Comparison of ENCODE assay signal across 23 cellular contexts in genomic region chr4:138535316-138535715, GRCh38.
A peak's percentile ranks its signal among the peaks of the same experiment; 100 is the strongest.
DNase-seq lines count a peak whose midpoint lies in the region; ATAC-seq and TF ChIP-seq lines count a peak whose summit lies in the region.
"Had no signal": no experiment of that assay in that cellular context is flagged by ENCODE, and none has a peak within 500 bp of the region (broad histone marks: within the 10 kb centered on the region; RNA-seq: fewer than 3 reads in every experiment).

No MANE protein-coding gene starts in this region.

- no peak for TF ChIP-seq CTCF in natural killer cell (IDR thresholded peaks at IDR 0.05)

- H3K9me3 ChIP-seq in adipocyte (ENCODE audit: control insufficient read depth, low read length), result peaks cover 39% of the 10 kb centered on the region

- ATAC-seq in HG02588 (IDR thresholded peaks at IDR 0.05; ENCODE audit: unreplicated experiment) (no peak), T-cell (replicated peaks in 1 of 4) (no peak), natural killer cell (no peak), HG02938 (IDR thresholded peaks at IDR 0.05; ENCODE audit: unreplicated experiment) (no peak)
- ATAC-seq: Right ventricle myocardium inferior, SK-N-SH treated with all-trans-retinoic acid at 6 μM for 48 hours had no signal

- H3K27me3 ChIP-seq in adipocyte (replicated peaks; ENCODE audit: control insufficient read depth, insufficient read depth, low read length), result no peaks in the 10 kb centered on the region
- H3K27me3 ChIP-seq: BLaER1, SJCRH30 had no signal

- peaks cover 14 to 37% (median 26%) of the 10 kb centered on the region in 3 donors for H3K9me3 Mint-ChIP-seq in T-cell
- H3K9me3 Mint-ChIP-seq in natural killer cell, result peaks cover 11 to 13% of the 10 kb centered on the region in 2 donors

- no peak overlapping the region for H3K4me3 ChIP-seq in adipocyte (ENCODE audit: low read length)
- H3K4me3 ChIP-seq: BLaER1, PC-9, SJCRH30 had no signal

- H3K9ac ChIP-seq in adipocyte (ENCODE audit: low read length), result no peak overlapping the region
- H3K9ac ChIP-seq: BLaER1 had no signal

- POLR2A ChIA-PET in T-cell (lab: Charles Lee), result no interaction called here

- H3K27me3 Mint-ChIP-seq in T-cell, result no peaks in the 10 kb centered on the region
- H3K27me3 Mint-ChIP-seq in natural killer cell (ENCODE audit: low read depth in 2 of 2), result no peaks in the 10 kb centered on the region
- H3K27me3 Mint-ChIP-seq: CD4-positive, CD25-positive, alpha-beta regulatory T cell had no signal

- DNase-seq in ELR (ENCODE audit: low read depth) (peak; percentile 10), adipocyte (ENCODE audit: low read depth) (peak; percentile 22), iris pigment epithelial cell (ENCODE audit: low read depth) (peak; percentile 40), T-cell (no peak), natural killer cell (no peak)
- DNase-seq: CD4-positive, CD25-positive, alpha-beta regulatory T cell; GF-D8; HCEC 1CT; Karpas-422; NCI-H1105; NCI-H1436 treated with DMSO at 0.1 percent for 48 hours; NCI-H187 treated with DMSO at 0.1 percent for 48 hours; NCI-H446 treated with DMSO at 0.1 percent for 48 hours; NCI-H526; NCI-H82; NK-92 treated with Interleukin-12 subunit alpha and Interleukin-12 subunit beta, amount 100 ng/mL, for 24 hours; PC-9; SJCRH30 had no signal

- intact Hi-C loops in natural killer cell (cut with micrococcal nuclease), result no loop called here

- no peaks in the 10 kb centered on the region for H3K36me3 ChIP-seq in adipocyte (ENCODE audit: control insufficient read depth, insufficient read depth, low read length, severe bottlenecking)
- H3K36me3 ChIP-seq: BLaER1, SJCRH30 had no signal

- H3K4me3 Mint-ChIP-seq in T-cell, result no peak overlapping the region
- no peak overlapping the region for H3K4me3 Mint-ChIP-seq in natural killer cell
- H3K4me3 Mint-ChIP-seq: CD4-positive, CD25-positive, alpha-beta regulatory T cell had no signal

- CTCF ChIA-PET in T-cell (lab: Charles Lee), result no interaction called here

- H3K4me1 Mint-ChIP-seq in T-cell (no peaks in the 10 kb centered on the region), natural killer cell (no peaks in the 10 kb centered on the region)
- H3K4me1 Mint-ChIP-seq: CD4-positive, CD25-positive, alpha-beta regulatory T cell had no signal

- no peak overlapping the region for H3K27ac Mint-ChIP-seq in T-cell
- no peak overlapping the region for H3K27ac Mint-ChIP-seq in natural killer cell
- H3K27ac Mint-ChIP-seq: CD4-positive, CD25-positive, alpha-beta regulatory T cell had no signal

- no peaks in the 10 kb centered on the region for H3K4me1 ChIP-seq in adipocyte (ENCODE audit: control insufficient read depth, insufficient read depth, low read length)
- H3K4me1 ChIP-seq: BLaER1, SJCRH30 had no signal

- no peaks in the 10 kb centered on the region for H3K36me3 Mint-ChIP-seq in T-cell
- H3K36me3 Mint-ChIP-seq in natural killer cell, result peaks cover 13% of the 10 kb centered on the region
- H3K36me3 Mint-ChIP-seq: CD4-positive, CD25-positive, alpha-beta regulatory T cell had no signal

Comparison
In these comparisons a context has a peak if more than half of its experiments do, and no peak if none do; other contexts are left out.
1. DNase-seq: peak in ELR (single experiment), adipocyte (single experiment) and iris pigment epithelial cell (single experiment); none in T-cell (0 of 34) and natural killer cell (single experiment).